In the genomic region with DNA sequence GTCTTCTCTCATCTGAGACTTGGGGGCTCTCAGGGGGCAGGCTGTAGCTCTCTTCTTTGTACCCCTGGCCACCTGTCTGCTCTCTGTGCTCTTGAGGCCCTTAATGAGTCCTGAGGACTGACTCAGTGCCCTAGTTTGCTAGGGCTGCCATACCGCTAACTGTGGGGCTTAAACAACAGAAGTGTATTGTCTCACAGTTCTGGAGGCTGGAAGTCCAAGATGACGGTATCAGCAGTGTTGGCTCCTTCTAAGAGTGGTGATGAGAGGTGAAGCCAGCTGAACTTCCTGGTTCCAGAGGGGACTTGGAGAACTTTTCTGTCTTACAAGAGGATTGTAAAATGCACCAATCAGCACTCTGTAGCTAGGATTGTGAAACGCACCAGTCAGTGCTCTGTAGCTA, we compare ENCODE assay signal across 34 cellular contexts.
"Had no signal": no experiment of that assay in that cellular context is flagged by ENCODE, and none has a peak within 500 bp of the region (broad histone marks: within the 10 kb centered on the region; RNA-seq: fewer than 3 reads in every experiment).

No MANE protein-coding gene starts in this region.

- DNase-seq: Karpas-422, Kasumi-1, MG63, MM.1S, MV-4-11, NCI-H1048, NCI-H1092, NCI-H1092 treated with DMSO at 0.1 percent for 48 hours, NCI-H1105, NCI-H1105 treated with DMSO at 0.1 percent for 48 hours, NCI-H1417, NCI-H1417 treated with DMSO at 0.1 percent for 48 hours, NCI-H1436, NCI-H1436 treated with DMSO at 0.1 percent for 48 hours, NCI-H146, NCI-H1694, NCI-H1694 treated with DMSO at 0.1 percent for 48 hours, NCI-H187, NCI-H187 treated with DMSO at 0.1 percent for 48 hours, NCI-H1930, NCI-H2029, NCI-H2029 treated with DMSO at 0.1 percent for 48 hours, NCI-H2081, NCI-H2081 treated with DMSO at 0.1 percent for 48 hours, NCI-H2107, NCI-H2171, NCI-H2171 treated with DMSO at 0.1 percent for 48 hours, NCI-H2227 treated with DMSO at 0.1 percent for 48 hours, NCI-H226, NCI-H345, NCI-H446, NCI-H446 treated with DMSO at 0.1 percent for 48 hours, NCI-H510A had no signal

- H3K4me3 ChIP-seq: MG63 had no signal

- H3K4me2 ChIP-seq: KMS-11 had no signal

- H3K27ac ChIP-seq: KMS-11 had no signal
